ENCODE assay signal across 8 cellular contexts in genomic region chr16:22195695-22196558, GRCh38. TPM values are rescaled to one million over a fixed set of nuclear protein-coding genes. Genes with fewer than 3 reads are reported as not detected.
DNase-seq lines count a peak whose midpoint lies in the region; ATAC-seq, FAIRE-seq and TF ChIP-seq lines count a peak whose summit lies in the region.

No MANE protein-coding gene starts in this region.

- H3K27me3 ChIP-seq in HepG2 (ENCODE audit: control insufficient read depth in 1 of 2, insufficient read depth in 2 of 2, low read length in 2 of 2), result no peaks in the 10 kb centered on the region; a peak in 2 of 5 replicates

- peaks cover 78% of the 10 kb centered on the region for H3K4me1 ChIP-seq in HepG2 (ENCODE audit: insufficient read depth, low read length)

- H3K27ac ChIP-seq in HepG2 (ENCODE audit: extremely low read length, insufficient read depth, low read length), result peak overlapping the region; percentile 30

- H3K27me3 Mint-ChIP-seq in dendritic cell treated with granulocyte-macrophage colony-stimulating factor and Interleukin-4, amounts not matched to agents 40 ng/mL and 50 ng/mL, for 4 days, result peaks cover 10% of the 10 kb centered on the region

- CTCF ChIA-PET in HepG2 (lab: Yijun Ruan, JAX; ENCODE audit: low intra/inter-chr PET ratio, low total read pairs), result interaction anchor here (1.3 to 2.5 kb wide), 4 partner anchors 10 to 105 kb away, joined by 3 to 20 read pairs (median 5); partner anchors contain the start of gene POLR3E

- in situ Hi-C loops in HepG2 (cut with HindIII; ENCODE audit: extremely low pct_ligation_motif_present, low pct_unique_long_range_greater_than_20kb), result loop anchor here (5.0 kb wide), 1 partner anchor 101 kb away; the partner anchor contains the start of gene POLR3E

- H3K79me2 ChIP-seq in HepG2 (ENCODE audit: insufficient read depth, low read length), result no peaks in the 10 kb centered on the region

- ATAC-seq in HG03520 (IDR thresholded peaks at IDR 0.05; ENCODE audit: unreplicated experiment), result peak; percentile 31
- ATAC-seq in HepG2, result peak; percentile 21
- no peak for ATAC-seq in GM18519 (IDR thresholded peaks at IDR 0.05; ENCODE audit: low FRiP score, unreplicated experiment)

- no peaks in the 10 kb centered on the region for H4K20me1 ChIP-seq in HepG2 (ENCODE audit: insufficient read depth, low read length)

- no peaks in the 10 kb centered on the region; a peak in 1 of 5 replicates for H3K36me3 ChIP-seq in HepG2 (replicated peaks in 1 of 2; ENCODE audit: control insufficient read depth in 1 of 2, insufficient read depth in 2 of 2, low read length in 2 of 2)

- H3K9me3 ChIP-seq in HepG2 (ENCODE audit: low read length), result no peaks in the 10 kb centered on the region

- H3K4me2 ChIP-seq in HepG2 (ENCODE audit: low read depth, low read length), result peak overlapping the region; percentile 88

- POLR2A ChIA-PET in HepG2 (lab: Yijun Ruan, JAX), result interaction anchor here (0.8 to 0.9 kb wide), 2 partner anchors 10 to 102 kb away, joined by 4 to 5 read pairs; partner anchors contain the start of genes EEF2K and POLR3E

- FAIRE-seq in HepG2 (lab: Jason Lieb, UNC), result peak; percentile 60

- peak in 1 of 2 experiments; percentile 86; a peak in 2 of 4 replicates for TF ChIP-seq POLR2A in HepG2 (IDR thresholded peaks at IDR 0.05; ENCODE audit: insufficient read depth in 1 of 2, low read depth in 2 of 2, low read length in 2 of 2)

- peaks cover 46% of the 10 kb centered on the region for H3K4me1 Mint-ChIP-seq in dendritic cell treated with granulocyte-macrophage colony-stimulating factor and Interleukin-4, amounts not matched to agents 40 ng/mL and 50 ng/mL, for 4 days (ENCODE audit: low read depth)

- TF ChIP-seq EP300 in HepG2 (IDR thresholded peaks at IDR 0.05; ENCODE audit: low read depth in 2 of 2, low read length in 2 of 2) (peak; percentile 38 to 50; a peak in 1 of 4 replicates), HepG2 (CRISPR knock-in tag; IDR thresholded peaks at IDR 0.05; ENCODE audit: borderline replicate concordance) (no peak)

- no peaks in the 10 kb centered on the region for H3K9me3 Mint-ChIP-seq in dendritic cell treated with granulocyte-macrophage colony-stimulating factor and Interleukin-4, amounts not matched to agents 40 ng/mL and 50 ng/mL, for 4 days

- H3K36me3 Mint-ChIP-seq in dendritic cell treated with granulocyte-macrophage colony-stimulating factor and Interleukin-4, amounts not matched to agents 40 ng/mL and 50 ng/mL, for 4 days (ENCODE audit: low read depth), result peaks cover 5% of the 10 kb centered on the region

- peak overlapping the region; percentile 67 for H3K4me3 Mint-ChIP-seq in dendritic cell treated with granulocyte-macrophage colony-stimulating factor and Interleukin-4, amounts not matched to agents 40 ng/mL and 50 ng/mL, for 4 days

- no TSS peak for BruUV-seq in HepG2 (replicated peaks; lab: Mats Ljungman, UMichigan)

- WGBS in HepG2 (ENCODE audit: low lambda C conversion rate), result under 1% methylated on average over 39 of the region's 39 CpGs

- H3K27ac Mint-ChIP-seq in dendritic cell treated with granulocyte-macrophage colony-stimulating factor and Interleukin-4, amounts not matched to agents 40 ng/mL and 50 ng/mL, for 4 days, result peak overlapping the region; percentile 5

- peak; percentile 76 for TF ChIP-seq RAD21 in HepG2 (CRISPR knock-in tag; IDR thresholded peaks at IDR 0.05)

- peak overlapping the region; percentile 68 for H3K9ac ChIP-seq in HepG2 (ENCODE audit: insufficient read depth, low read depth, low read length)

- H2AFZ ChIP-seq in HepG2 (ENCODE audit: low read length), result peak overlapping the region; percentile 93

- intact Hi-C loops in dendritic cell treated with granulocyte-macrophage colony-stimulating factor and Interleukin-4, amounts not matched to agents 40 ng/mL and 50 ng/mL, for 4 days (cut with micrococcal nuclease), result no loop called here
- intact Hi-C loops in HepG2 (cut with micrococcal nuclease; ENCODE audit: unreplicated experiment), result loop anchor here (1.0 to 5.0 kb wide), 2 partner anchors 101 to 176 kb away; partner anchors contain the start of genes CDR2 and POLR3E

- TF ChIP-seq CTCF in GM10266 (IDR thresholded peaks at IDR 0.05; ENCODE audit: control insufficient read depth, insufficient read depth, low read depth, missing control alignments) (peak; percentile 72), HepG2 (CRISPR knock-in tag; IDR thresholded peaks at IDR 0.05) (peak; percentile 87)

- DNase-seq in GM10266 (ENCODE audit: extremely low spot score) (peak; percentile 70), NCI-H774 (lab: John Stamatoyannopoulos, UW) (peak; percentile 82), HepG2 (ENCODE audit: low spot score) (peak; percentile 92)
- DNase-seq in activated CD4-positive, alpha-beta T cell treated with anti-CD3 and anti-CD28 coated beads, Interleukin-2, amount 50 U/mL, for 4 hours, result peak; percentile 84 to 90
- DNase-seq in stimulated activated CD4-positive, alpha-beta T cell treated with anti-CD3 and anti-CD28 coated beads, Interleukin-2, amount 100 ng/mL, for 24 hours, result peak; percentile 94

- peak overlapping the region; percentile 78 to 81 (median 80) for H3K4me3 ChIP-seq in HepG2 (replicated peaks in 1 of 3; ENCODE audit: insufficient read depth in 1 of 3, low read depth in 2 of 3, low read length in 3 of 3)

TF ChIP-seq in HepG2, 621 proteins besides CTCF, POLR2A, EP300 and RAD21 (continues in another document):
- TF ChIP-seq ZNF296 (CRISPR knock-in tag; conservative IDR thresholded peaks at IDR 0.05), result no peak
- TF ChIP-seq FOXM1 (CRISPR knock-in tag; IDR thresholded peaks at IDR 0.05), result 0 out of 2 replicates have a peak, but pooled peaks have one; percentile 50
- peak; percentile 93; the same call in 1 of the 2 replicates for TF ChIP-seq SMYD3 (CRISPR knock-in tag; IDR thresholded peaks at IDR 0.05)
- TF ChIP-seq NFYB (CRISPR knock-in tag; IDR thresholded peaks at IDR 0.05), result peak; percentile 22

RNA-seq across cellular contexts. Expression of gene EEF2K, which starts 10.2 kb away (rescaled TPM):
- 14.3 and 23.8 TPM in 2 replicates for total RNA-seq in HepG2 (2016; rRNA removed; fragmentation: Illumina TruSeq; extraction: Trizol)
- 3.2 and 3.4 TPM in 2 replicates for total RNA-seq in HepG2 (2016; cell fraction: cytosol; rRNA removed; fragmentation: Illumina TruSeq; extraction: Trizol; ENCODE audit: low read depth)
- total RNA-seq in HepG2 (2016; cell fraction: insoluble cytoplasmic fraction; rRNA removed; fragmentation: Illumina TruSeq; extraction: Trizol), result 12.5 and 22.8 TPM in 2 replicates
- total RNA-seq in HepG2 (2016; cell fraction: membrane; rRNA removed; fragmentation: Illumina TruSeq; extraction: Trizol), result 8.3 and 8.6 TPM in 2 replicates
- 20.0 and 25.8 TPM in 2 replicates for total RNA-seq in HepG2 (2016; cell fraction: nucleus; rRNA removed; fragmentation: Illumina TruSeq; extraction: Trizol)
- 20.0 and 22.0 TPM in 2 replicates for polyA plus RNA-seq in HepG2 (2011; rRNA removed)
- 7.4 and 8.9 TPM in 2 replicates for polyA plus RNA-seq in HepG2 (2011; cell fraction: cytosol; rRNA removed)
- polyA plus RNA-seq in HepG2 (2011; cell fraction: nucleus; rRNA removed), result 47.8 and 56.1 TPM in 2 replicates
- polyA plus RNA-seq in HepG2 (2012), result 11.0 and 12.1 TPM in 2 replicates
- 1.1 and 1.2 TPM in 2 replicates for polyA plus RNA-seq in HepG2 (2016; cell fraction: cytosol; fragmentation: Illumina TruSeq; extraction: Trizol; ENCODE audit: low read depth)
- 8.7 and 10.9 TPM in 2 replicates for polyA plus RNA-seq in HepG2 (2016; cell fraction: insoluble cytoplasmic fraction; fragmentation: Illumina TruSeq; extraction: Trizol; ENCODE audit: low read depth)
- polyA plus RNA-seq in HepG2 (2016; cell fraction: membrane; fragmentation: Illumina TruSeq; extraction: Trizol; ENCODE audit: low read depth), result 2.6 and 3.0 TPM in 2 replicates
- polyA plus RNA-seq in HepG2 (2016; cell fraction: nucleus; fragmentation: Illumina TruSeq; extraction: Trizol; ENCODE audit: insufficient read depth, low read depth), result 33.2 and 35.2 TPM in 2 replicates
- polyA minus RNA-seq in HepG2 (2011; rRNA and poly(A)+ RNA removed; ENCODE audit: low replicate concordance), result 52.0 and 57.8 TPM in 2 replicates
- 14.7 and 15.5 TPM in 2 replicates for polyA minus RNA-seq in HepG2 (2011; cell fraction: cytosol; rRNA and poly(A)+ RNA removed)
- 23.9 and 25.6 TPM in 2 replicates for polyA minus RNA-seq in HepG2 (2011; cell fraction: nucleus; rRNA and poly(A)+ RNA removed)

RNA-seq across cellular contexts. Expression of gene SDR42E2, which starts 33.6 kb away (rescaled TPM):
- 0.11 TPM in 1 of 2 replicates, not detected in the other for total RNA-seq in HepG2 (2016; rRNA removed; fragmentation: Illumina TruSeq; extraction: Trizol)
- total RNA-seq in HepG2 (2016; cell fraction: cytosol; rRNA removed; fragmentation: Illumina TruSeq; extraction: Trizol; ENCODE audit: low read depth), result 0.44 and 0.71 TPM in 2 replicates
- total RNA-seq in HepG2 (2016; cell fraction: insoluble cytoplasmic fraction; rRNA removed; fragmentation: Illumina TruSeq; extraction: Trizol), result 0.13 TPM in 1 of 2 replicates, not detected in the other
- total RNA-seq in HepG2 (2016; cell fraction: membrane; rRNA removed; fragmentation: Illumina TruSeq; extraction: Trizol), result 0.17 and 0.28 TPM in 2 replicates
- 0.37 and 0.60 TPM in 2 replicates for total RNA-seq in HepG2 (2016; cell fraction: nucleus; rRNA removed; fragmentation: Illumina TruSeq; extraction: Trizol)
- polyA plus RNA-seq in HepG2 (2011; rRNA removed), result 0.05 TPM in 1 of 2 replicates, not detected in the other
- not detected in 2 replicates for polyA plus RNA-seq in HepG2 (2011; cell fraction: cytosol; rRNA removed)
- polyA plus RNA-seq in HepG2 (2011; cell fraction: nucleus; rRNA removed), result 0.07 and 0.10 TPM in 2 replicates
- polyA plus RNA-seq in HepG2 (2012), result 0.17 and 0.23 TPM in 2 replicates
- polyA plus RNA-seq in HepG2 (2016; cell fraction: cytosol; fragmentation: Illumina TruSeq; extraction: Trizol; ENCODE audit: low read depth), result 0.05 and 0.08 TPM in 2 replicates
- polyA plus RNA-seq in HepG2 (2016; cell fraction: insoluble cytoplasmic fraction; fragmentation: Illumina TruSeq; extraction: Trizol; ENCODE audit: low read depth), result not detected in 2 replicates
- polyA plus RNA-seq in HepG2 (2016; cell fraction: membrane; fragmentation: Illumina TruSeq; extraction: Trizol; ENCODE audit: low read depth), result 0.07 TPM in 1 of 2 replicates, not detected in the other
- polyA plus RNA-seq in HepG2 (2016; cell fraction: nucleus; fragmentation: Illumina TruSeq; extraction: Trizol; ENCODE audit: insufficient read depth, low read depth), result not detected in 2 replicates
- 0.05 and 0.14 TPM in 2 replicates for polyA minus RNA-seq in HepG2 (2011; rRNA and poly(A)+ RNA removed; ENCODE audit: low replicate concordance)
- polyA minus RNA-seq in HepG2 (2011; cell fraction: cytosol; rRNA and poly(A)+ RNA removed), result 0.26 TPM in 1 of 2 replicates, not detected in the other
- polyA minus RNA-seq in HepG2 (2011; cell fraction: nucleus; rRNA and poly(A)+ RNA removed), result 0.50 and 0.77 TPM in 2 replicates
